Comparison of ENCODE assay signal across 1 cellular context in genomic region chr3:171810278-171811058, GRCh38.
TF ChIP-seq lines count a peak whose summit lies in the region.

TSS of gene PLD1 (minus strand) at chr3:171810483. CDS start at chr3:171738051, 72,432 bp downstream.

TF ChIP-seq in HepG2, 621 proteins besides CTCF, POLR2A, EP300 and RAD21 (continued from another document and continues in another):
- TF ChIP-seq ZBTB40 (IDR thresholded peaks at IDR 0.05) (no peak), ZBTB40 (CRISPR knock-in tag; IDR thresholded peaks at IDR 0.05) (peak; percentile 22; the same call in 1 of the 2 replicates), CHCHD3 (CRISPR knock-in tag; IDR thresholded peaks at IDR 0.05) (0 out of 2 replicates have a peak, but pooled peaks have one; percentile 16), HOXA5 (CRISPR knock-in tag; IDR thresholded peaks at IDR 0.05) (peak; percentile 34; the same call in 1 of the 2 replicates), ZHX1 (CRISPR knock-in tag; IDR thresholded peaks at IDR 0.05; ENCODE audit: low read depth) (no peak), ZNF160 (CRISPR knock-in tag; IDR thresholded peaks at IDR 0.05) (no peak; the same call in 1 of the 2 replicates), ZNF510 (CRISPR knock-in tag; IDR thresholded peaks at IDR 0.05; ENCODE audit: low read depth) (no peak), ZNF343 (CRISPR knock-in tag; IDR thresholded peaks at IDR 0.05) (peak; percentile 91), ARID3A (IDR thresholded peaks at IDR 0.05; ENCODE audit: low read depth, low read length) (no peak), NR2F6 (IDR thresholded peaks at IDR 0.05) (no peak), NR2F6 (CRISPR knock-in tag; IDR thresholded peaks at IDR 0.05) (peak; percentile 45; the same call in 1 of the 2 replicates), ZNF891 (CRISPR knock-in tag; IDR thresholded peaks at IDR 0.05) (peak; percentile 95), NFE2 (CRISPR knock-in tag; IDR thresholded peaks at IDR 0.05) (no peak), ZNF318 (CRISPR knock-in tag; IDR thresholded peaks at IDR 0.05) (no peak; the same call in 1 of the 2 replicates), ZNF484 (CRISPR knock-in tag; IDR thresholded peaks at IDR 0.05; ENCODE audit: borderline replicate concordance, low read depth) (no peak), GATA4 (IDR thresholded peaks at IDR 0.05; ENCODE audit: borderline replicate concordance, low read depth) (no peak), ZNF101 (CRISPR knock-in tag; IDR thresholded peaks at IDR 0.05; ENCODE audit: borderline replicate concordance, low read depth) (no peak), ZNF558 (CRISPR knock-in tag; IDR thresholded peaks at IDR 0.05; ENCODE audit: borderline replicate concordance) (no peak), SRSF9 (IDR thresholded peaks at IDR 0.05; ENCODE audit: borderline replicate concordance, insufficient read depth, low read depth, low read length, poor library complexity, severe bottlenecking) (no peak), ZNF883 (CRISPR knock-in tag; IDR thresholded peaks at IDR 0.05; ENCODE audit: not compliant biosample characterization) (no peak), ATF4 (CRISPR knock-in tag; IDR thresholded peaks at IDR 0.05) (no peak), FOXP4 (CRISPR knock-in tag; IDR thresholded peaks at IDR 0.05) (peak; percentile 48), ZNF350 (CRISPR knock-in tag; IDR thresholded peaks at IDR 0.05; ENCODE audit: borderline replicate concordance, low read depth) (peak; percentile 52), SP5 (CRISPR knock-in tag; IDR thresholded peaks at IDR 0.05; ENCODE audit: borderline replicate concordance, low read depth) (peak; percentile 80), ZFP36L2 (CRISPR knock-in tag; IDR thresholded peaks at IDR 0.05) (no peak), ZNF816 (CRISPR knock-in tag; IDR thresholded peaks at IDR 0.05; ENCODE audit: borderline replicate concordance) (0 out of 2 replicates have a peak, but pooled peaks have one; percentile 7), ZSCAN22 (CRISPR knock-in tag; IDR thresholded peaks at IDR 0.05) (0 out of 2 replicates have a peak, but pooled peaks have one; percentile 3), ZNF749 (CRISPR knock-in tag; IDR thresholded peaks at IDR 0.05; ENCODE audit: borderline replicate concordance) (no peak), RFX5 (IDR thresholded peaks at IDR 0.05; ENCODE audit: low read depth, low read length) (no peak), ZNF747 (CRISPR knock-in tag; IDR thresholded peaks at IDR 0.05; ENCODE audit: borderline replicate concordance) (peak; percentile 74), MAFK (conservative IDR thresholded peaks at IDR 0.05 in 1 of 2, IDR thresholded peaks at IDR 0.05 in 1 of 2; ENCODE audit: low read length in 2 of 2) (no peak), KLF16 (CRISPR knock-in tag; IDR thresholded peaks at IDR 0.05) (peak in 1 of 2 experiments; percentile 78; a peak in 1 of 4 replicates)
